ENCODE assay signal across 14 cellular contexts in the genomic region with DNA sequence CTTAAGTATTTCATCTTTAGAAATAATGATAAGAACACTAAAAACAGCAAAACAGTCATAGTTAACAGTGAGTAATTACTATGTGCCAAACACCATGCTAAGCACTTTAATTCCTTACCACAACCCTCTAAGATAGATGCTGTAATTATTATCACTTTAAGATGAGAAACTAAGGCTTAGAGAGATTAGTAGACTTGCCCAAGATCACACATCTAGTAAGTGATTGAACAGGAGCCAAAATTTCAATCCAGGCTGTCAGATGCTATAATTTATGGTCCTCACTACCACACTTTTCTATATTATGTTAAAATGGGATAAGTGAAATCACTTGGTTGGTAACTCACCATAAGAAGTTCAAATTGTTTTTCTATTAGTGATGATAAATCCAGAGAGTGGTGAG.
DNase-seq lines count a peak whose midpoint lies in the region; TF ChIP-seq lines count a peak whose summit lies in the region.
"Had no signal": no experiment of that assay in that cellular context is flagged by ENCODE, and none has a peak within 500 bp of the region (broad histone marks: within the 10 kb centered on the region; RNA-seq: fewer than 3 reads in every experiment).

No MANE protein-coding gene starts in this region.

- BruUV-seq in A673 (replicated peaks; lab: Mats Ljungman, UMichigan) = no TSS peak

- POLR2A ChIA-PET in A673 (lab: Charles Lee; ENCODE audit: low non-redundant PET) = no interaction called here

- H3K36me3 ChIP-seq in A673 (ENCODE audit: insufficient read depth, low read length, poor library complexity, severe bottlenecking) (no peaks in the 10 kb centered on the region), right atrium auricular region (peaks cover 12% of the 10 kb centered on the region)

- H3K4me1 Mint-ChIP-seq in activated naive CD4-positive, alpha-beta T cell treated with anti-CD3 and anti-CD28 coated beads, Interleukin-2, amount 10 ng/mL, durations not matched to agents 7 days and 5 days = no peaks in the 10 kb centered on the region

- H3K27me3 Mint-ChIP-seq in activated naive CD4-positive, alpha-beta T cell treated with anti-CD3 and anti-CD28 coated beads, Interleukin-2, amount 10 ng/mL, durations not matched to agents 7 days and 5 days = no peaks in the 10 kb centered on the region
- H3K27me3 Mint-ChIP-seq: CD4-positive, alpha-beta T cell had no signal

- TF ChIP-seq CTCF in A673 (conservative IDR thresholded peaks at IDR 0.05; ENCODE audit: low read depth, low read length) = no peak
- TF ChIP-seq CTCF in right atrium auricular region (IDR thresholded peaks at IDR 0.05) = no peak

- intact Hi-C loops in A673 (cut with micrococcal nuclease; ENCODE audit: unreplicated experiment) = no loop called here

- H3K4me1 ChIP-seq in A673 (ENCODE audit: insufficient read depth, low read length, poor library complexity, severe bottlenecking) (no peaks in the 10 kb centered on the region), right atrium auricular region (no peaks in the 10 kb centered on the region)

- no peaks in the 10 kb centered on the region for H3K27me3 ChIP-seq in A673 (replicated peaks; ENCODE audit: insufficient read depth, low read depth, low read length, poor library complexity)
- H3K27me3 ChIP-seq in right atrium auricular region = no peaks in the 10 kb centered on the region

- H3K36me3 Mint-ChIP-seq in activated naive CD4-positive, alpha-beta T cell treated with anti-CD3 and anti-CD28 coated beads, Interleukin-2, amount 10 ng/mL, durations not matched to agents 7 days and 5 days = peaks cover 18% of the 10 kb centered on the region

- CTCF ChIA-PET in A673 (lab: Charles Lee) = no interaction called here
- CTCF ChIA-PET in activated naive CD4-positive, alpha-beta T cell treated with anti-CD3 and anti-CD28 coated beads, Interleukin-2, amount 10 ng/mL, durations not matched to agents 7 days and 5 days (lab: Charles Lee) = no interaction called here

- H3K9me3 Mint-ChIP-seq in activated naive CD4-positive, alpha-beta T cell treated with anti-CD3 and anti-CD28 coated beads, Interleukin-2, amount 10 ng/mL, durations not matched to agents 7 days and 5 days = no peaks in the 10 kb centered on the region
- H3K9me3 Mint-ChIP-seq: CD4-positive, alpha-beta T cell; H9 had no signal

- DNase-seq in A673 (ENCODE audit: low spot score) (peak; percentile 19), MV-4-11 (lab: John Stamatoyannopoulos, UW) (peak; percentile 51), NOMO-1 treated with DMSO at 0.1 percent for 48 hours (lab: John Stamatoyannopoulos, UW; ENCODE audit: unreplicated experiment) (peak; percentile 32), amniotic epithelial cell (ENCODE audit: low read depth) (peak; percentile 22), right atrium auricular region (ENCODE audit: low spot score) (no peak), NAMALWA (ENCODE audit: low spot score) (no peak), HPDE6-E6E7 (ENCODE audit: extremely low spot score) (no peak)
- DNase-seq in activated naive CD4-positive, alpha-beta T cell treated with anti-CD3 and anti-CD28 coated beads, Interleukin-2, amount 10 ng/mL, durations not matched to agents 7 days and 5 days = no peak
- DNase-seq: Caco-2; CD4-positive, alpha-beta T cell; H9; IMR-90 had no signal

- H3K27ac ChIP-seq in A673 (ENCODE audit: low read depth, low read length, poor library complexity, severe bottlenecking) (no peak overlapping the region), right atrium auricular region (no peak overlapping the region)
- H3K27ac ChIP-seq: C4-2B, HL-60 had no signal

- H3K27ac Mint-ChIP-seq in activated naive CD4-positive, alpha-beta T cell treated with anti-CD3 and anti-CD28 coated beads, Interleukin-2, amount 10 ng/mL, durations not matched to agents 7 days and 5 days = no peak overlapping the region
- H3K27ac Mint-ChIP-seq: CD4-positive, alpha-beta T cell; H9 had no signal

- H3K4me3 Mint-ChIP-seq in activated naive CD4-positive, alpha-beta T cell treated with anti-CD3 and anti-CD28 coated beads, Interleukin-2, amount 10 ng/mL, durations not matched to agents 7 days and 5 days = no peak overlapping the region
- H3K4me3 Mint-ChIP-seq: CD4-positive, alpha-beta T cell; H9 had no signal

- H3K9me3 ChIP-seq in A673 (ENCODE audit: low read depth, low read length, poor library complexity, severe bottlenecking) (no peaks in the 10 kb centered on the region), right atrium auricular region (no peaks in the 10 kb centered on the region)
- H3K9me3 ChIP-seq: Caco-2 had no signal

- H3K4me3 ChIP-seq in A673 (ENCODE audit: low read depth, low read length, poor library complexity, severe bottlenecking) = no peak overlapping the region
- no peak overlapping the region for H3K4me3 ChIP-seq in right atrium auricular region

Comparison
In these comparisons a context has a peak if more than half of its experiments do, and no peak if none do; other contexts are left out.
1. DNase-seq: peak in A673 (single experiment), MV-4-11 (single experiment), NOMO-1 treated with DMSO at 0.1 percent for 48 hours (single experiment) and amniotic epithelial cell (single experiment); none in right atrium auricular region (single experiment), NAMALWA (single experiment), HPDE6-E6E7 (single experiment) and activated naive CD4-positive, alpha-beta T cell treated with anti-CD3 and anti-CD28 coated beads, Interleukin-2, amount 10 ng/mL, durations not matched to agents 7 days and 5 days (single experiment).